8 cellular contexts compared by ENCODE assay signal in the genomic region with DNA sequence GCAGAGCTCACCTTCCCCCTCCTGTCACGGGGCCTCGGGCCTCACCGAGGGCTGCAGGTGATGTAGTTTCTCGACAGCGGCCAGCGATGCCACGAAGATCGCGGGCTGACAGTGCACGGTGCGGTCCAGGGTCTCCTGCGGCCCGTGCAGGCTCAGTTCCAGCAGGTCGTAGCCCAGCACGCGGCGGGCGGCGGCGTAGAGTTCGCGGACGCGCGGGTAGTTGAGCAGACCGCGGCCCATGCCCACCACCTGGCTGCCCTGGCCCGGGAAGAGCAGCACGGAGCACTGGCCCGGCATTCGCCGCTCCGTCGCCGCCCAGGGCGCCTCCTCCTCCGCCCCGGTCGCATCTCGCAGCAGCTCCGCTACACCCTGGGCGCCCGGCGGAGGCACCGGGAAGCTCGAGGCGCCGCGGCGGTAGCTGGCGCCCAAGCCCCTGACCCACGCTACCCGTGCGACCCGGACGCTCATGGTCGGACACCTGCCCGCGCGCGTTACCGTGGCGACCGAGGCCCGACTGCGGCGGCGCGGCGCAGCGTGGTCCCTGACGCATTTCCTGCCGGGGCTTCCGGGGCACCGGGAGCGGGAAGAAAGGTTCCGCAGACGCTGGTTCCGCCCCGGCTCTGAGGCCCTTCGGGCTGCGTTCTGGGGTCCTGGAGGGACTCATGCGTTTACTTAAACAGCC. TPM values are rescaled to one million over a fixed set of nuclear protein-coding genes. Genes with fewer than 3 reads are reported as not detected.
DNase-seq lines count a peak whose midpoint lies in the region; ATAC-seq and TF ChIP-seq lines count a peak whose summit lies in the region.

A gene with protein sequence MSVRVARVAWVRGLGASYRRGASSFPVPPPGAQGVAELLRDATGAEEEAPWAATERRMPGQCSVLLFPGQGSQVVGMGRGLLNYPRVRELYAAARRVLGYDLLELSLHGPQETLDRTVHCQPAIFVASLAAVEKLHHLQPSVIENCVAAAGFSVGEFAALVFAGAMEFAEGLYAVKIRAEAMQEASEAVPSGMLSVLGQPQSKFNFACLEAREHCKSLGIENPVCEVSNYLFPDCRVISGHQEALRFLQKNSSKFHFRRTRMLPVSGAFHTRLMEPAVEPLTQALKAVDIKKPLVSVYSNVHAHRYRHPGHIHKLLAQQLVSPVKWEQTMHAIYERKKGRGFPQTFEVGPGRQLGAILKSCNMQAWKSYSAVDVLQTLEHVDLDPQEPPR (minus strand): TSS at position 518 of the 682 bp plus-strand sequence. CDS start 50 bp downstream, at position 468.

- peak within 1 kb of the TSS in 1 of 2 experiments; percentile 87 for H3K18ac ChIP-seq in mesenchymal stem cell (ENCODE audit: low read depth in 1 of 2, low read length in 2 of 2)

- peak; percentile 90 for DNase-seq in BE2C
- DNase-seq in GM19240 (ENCODE audit: insufficient read length, low spot score) = peak; percentile 85
- DNase-seq in NOMO-1 treated with DMSO at 0.1 percent for 48 hours (lab: John Stamatoyannopoulos, UW; ENCODE audit: unreplicated experiment) = peak; percentile 74
- peak; percentile 64 to 74 (median 73) for DNase-seq in activated CD8-positive, alpha-beta memory T cell treated with anti-CD3 and anti-CD28 coated beads for 48 hours (ENCODE audit: low read depth in 2 of 3, low spot score in 2 of 3)
- peak; percentile 64 to 69 (median 69) for DNase-seq in effector memory CD8-positive, alpha-beta T cell
- DNase-seq in mesenchymal stem cell = peak; percentile 77
- peak; percentile 64 for DNase-seq in stimulated activated CD8-positive, alpha-beta memory T cell treated with anti-CD3 and anti-CD28 coated beads, Interleukin-12 subunit alpha, Interleukin-12 subunit beta, amount 100 ng/mL, for 1 hour (ENCODE audit: low read depth)

- H3K27ac Mint-ChIP-seq in effector memory CD8-positive, alpha-beta T cell = peak within 1 kb of the TSS; percentile 92 to 94

- H3K4me1 ChIP-seq in BE2C = no peaks in the 10 kb centered on the region
- H3K4me1 ChIP-seq in mesenchymal stem cell (ENCODE audit: control insufficient read depth, insufficient read depth, low read depth, low read length) = peaks cover 8% of the 10 kb centered on the region

- H3K4me2 ChIP-seq in mesenchymal stem cell (ENCODE audit: low read length, poor library complexity, severe bottlenecking) = peak within 1 kb of the TSS; percentile 84

- no peak within 1 kb of the TSS for H2BK5ac ChIP-seq in mesenchymal stem cell (ENCODE audit: low read depth, low read length, poor library complexity, severe bottlenecking)

- H3K4me1 Mint-ChIP-seq in effector memory CD8-positive, alpha-beta T cell (ENCODE audit: low read depth in 2 of 2) = peaks cover 7 to 20% of the 10 kb centered on the region in 2 donors

- no peaks in the 10 kb centered on the region for H3K9me3 ChIP-seq in BE2C
- H3K9me3 ChIP-seq in mesenchymal stem cell (ENCODE audit: control insufficient read depth, low read length) = no peaks in the 10 kb centered on the region

- H3K4ac ChIP-seq in mesenchymal stem cell (ENCODE audit: low read depth in 1 of 2, low read length in 2 of 2) = peak within 1 kb of the TSS; percentile 46 to 82

- peak; percentile 63 for ATAC-seq in HG03558 (IDR thresholded peaks at IDR 0.05; ENCODE audit: extremely low read depth, unreplicated experiment)
- peak; percentile 83 for ATAC-seq in effector memory CD8-positive, alpha-beta T cell (replicated peaks)

- H2AFZ ChIP-seq in mesenchymal stem cell (ENCODE audit: low read depth, low read length) = peak within 1 kb of the TSS; percentile 99

- no peak within 1 kb of the TSS for H3K27ac ChIP-seq in mesenchymal stem cell (ENCODE audit: low read length, poor library complexity, severe bottlenecking)

- H3K9me3 Mint-ChIP-seq in effector memory CD8-positive, alpha-beta T cell = no peaks in the 10 kb centered on the region

- under 1% methylated on average over 82 of the region's 83 CpGs for WGBS in mesenchymal stem cell

- H3K27me3 ChIP-seq in BE2C (no peaks in the 10 kb centered on the region), mesenchymal stem cell (ENCODE audit: control insufficient read depth in 1 of 2, insufficient read depth in 1 of 2, low read length in 2 of 2) (no peaks in the 10 kb centered on the region)

- H3K36me3 ChIP-seq in BE2C (peaks cover 26% of the 10 kb centered on the region), mesenchymal stem cell (ENCODE audit: control insufficient read depth in 1 of 2, insufficient read depth in 2 of 2, low read depth in 1 of 2, low read length in 2 of 2) (peaks cover 29 to 30% of the 10 kb centered on the region in 2 experiments)

- H3K4me3 Mint-ChIP-seq in effector memory CD8-positive, alpha-beta T cell = peak within 1 kb of the TSS; percentile 87 to 90

- H3K9ac ChIP-seq in mesenchymal stem cell (ENCODE audit: low read length) = peak within 1 kb of the TSS; percentile 94

- H2BK15ac ChIP-seq in mesenchymal stem cell (ENCODE audit: low read depth, poor library complexity, severe bottlenecking) = no peak within 1 kb of the TSS

- TF ChIP-seq CTCF in BE2C (IDR thresholded peaks at IDR 0.05; ENCODE audit: low read depth, low read length) = no peak

- peak within 1 kb of the TSS in 1 of 2 experiments; percentile 34 for H2BK12ac ChIP-seq in mesenchymal stem cell (ENCODE audit: low read length in 2 of 2)

- H3K4me3 ChIP-seq in BE2C (ENCODE audit: low read depth, low read length) (peak within 1 kb of the TSS; percentile 90), mesenchymal stem cell (ENCODE audit: insufficient read depth in 1 of 2, low read depth in 1 of 2, low read length in 2 of 2) (peak within 1 kb of the TSS; percentile 98)

- H2AK5ac ChIP-seq in mesenchymal stem cell (ENCODE audit: low read length, severe bottlenecking) = no peak within 1 kb of the TSS

- H3K23ac ChIP-seq in mesenchymal stem cell (ENCODE audit: low read length in 2 of 2) = peak within 1 kb of the TSS in 1 of 2 experiments; percentile 96

- peak within 1 kb of the TSS; percentile 88 for H4K91ac ChIP-seq in mesenchymal stem cell (ENCODE audit: low read length)

- H3K27me3 Mint-ChIP-seq in effector memory CD8-positive, alpha-beta T cell = no peaks in the 10 kb centered on the region

- peaks cover 19% of the 10 kb centered on the region for H3K36me3 Mint-ChIP-seq in effector memory CD8-positive, alpha-beta T cell (ENCODE audit: insufficient read depth)

- peaks cover 28% of the 10 kb centered on the region for H3K79me1 ChIP-seq in mesenchymal stem cell (replicated peaks; ENCODE audit: low read length, poor library complexity, severe bottlenecking)

- peak within 1 kb of the TSS; percentile 92 for H4K8ac ChIP-seq in mesenchymal stem cell (ENCODE audit: low read length)

- no peak within 1 kb of the TSS for H2BK120ac ChIP-seq in mesenchymal stem cell (ENCODE audit: low read depth, low read length)

- H3K14ac ChIP-seq in mesenchymal stem cell (ENCODE audit: low read length in 2 of 2) = peak within 1 kb of the TSS in 1 of 2 experiments; percentile 95

RNA-seq across cellular contexts. Expression of the gene that starts here (rescaled TPM):
- polyA plus RNA-seq in BE2C (2012; ENCODE audit: insufficient read depth, insufficient read length, low read depth) = 83.2 TPM
- polyA plus RNA-seq in mesenchymal stem cell (2013, experiment 1 of 2) = 11.0 TPM
- polyA plus RNA-seq in mesenchymal stem cell (2013, experiment 2 of 2) = 10.6 TPM
